Comparison of ENCODE assay signal across 10 cellular contexts in genomic region chr11:12598330-12599256, GRCh38.
DNase-seq lines count a peak whose midpoint lies in the region; ATAC-seq, FAIRE-seq and TF ChIP-seq lines count a peak whose summit lies in the region.
"Had no signal": no experiment of that assay in that cellular context is flagged by ENCODE, and none has a peak within 500 bp of the region (broad histone marks: within the 10 kb centered on the region; RNA-seq: fewer than 3 reads in every experiment).

No MANE protein-coding gene starts in this region.

- H3K9me3 ChIP-seq in upper lobe of left lung = no peaks in the 10 kb centered on the region

- peaks cover 12% of the 10 kb centered on the region for H3K4me1 Mint-ChIP-seq in activated naive CD4-positive, alpha-beta T cell treated with anti-CD3 and anti-CD28 coated beads, Interleukin-2, amount 50 U/mL, for 24 hours
- no peaks in the 10 kb centered on the region for H3K4me1 Mint-ChIP-seq in activated T-cell treated with anti-CD3 and anti-CD28 coated beads, Interleukin-2, amount 50 U/mL, for 72 hours (ENCODE audit: low read depth)
- H3K4me1 Mint-ChIP-seq: IgD-negative memory B cell had no signal

- TF ChIP-seq CTCF in fibroblast of mammary gland (conservative IDR thresholded peaks at IDR 0.05; ENCODE audit: control insufficient read depth, insufficient read depth, low read depth, low read length) = no peak
- no peak for TF ChIP-seq CTCF in upper lobe of left lung (IDR thresholded peaks at IDR 0.05)
- no peak for TF ChIP-seq CTCF in D721Med (IDR thresholded peaks at IDR 0.05; ENCODE audit: insufficient read depth, missing control alignments)

- WGBS in upper lobe of left lung, 2 donors = 43 to 49% methylated on average over 7 of the region's 7 CpGs

- TF ChIP-seq POLR2A in upper lobe of left lung (IDR thresholded peaks at IDR 0.05) = no peak

- no peak for TF ChIP-seq EP300 in upper lobe of left lung (IDR thresholded peaks at IDR 0.05)

- no peak for FAIRE-seq in D721Med (lab: Jason Lieb, UNC)

- peak overlapping the region in 3 of 4 donors; percentile 46 to 55 (median 50) for H3K27ac ChIP-seq in upper lobe of left lung

- no peak overlapping the region for H3K27ac Mint-ChIP-seq in activated naive CD4-positive, alpha-beta T cell treated with anti-CD3 and anti-CD28 coated beads, Interleukin-2, amount 50 U/mL, for 24 hours
- no peak overlapping the region for H3K27ac Mint-ChIP-seq in activated T-cell treated with anti-CD3 and anti-CD28 coated beads, Interleukin-2, amount 50 U/mL, for 72 hours
- H3K27ac Mint-ChIP-seq: activated naive CD4-positive, alpha-beta T cell treated with anti-CD3 and anti-CD28 coated beads, Interleukin-2, amount 50 U/mL, for 72 hours; IgD-negative memory B cell had no signal

- H3K36me3 Mint-ChIP-seq in activated naive CD4-positive, alpha-beta T cell treated with anti-CD3 and anti-CD28 coated beads, Interleukin-2, amount 50 U/mL, for 24 hours = no peaks in the 10 kb centered on the region
- H3K36me3 Mint-ChIP-seq in activated T-cell treated with anti-CD3 and anti-CD28 coated beads, Interleukin-2, amount 50 U/mL, for 72 hours (ENCODE audit: insufficient read depth in 2 of 2) = peaks cover 0 to 2% of the 10 kb centered on the region in 2 donors
- H3K36me3 Mint-ChIP-seq: activated naive CD4-positive, alpha-beta T cell treated with anti-CD3 and anti-CD28 coated beads, Interleukin-2, amount 50 U/mL, for 72 hours; IgD-negative memory B cell had no signal

- H3K36me3 ChIP-seq in upper lobe of left lung = no peaks in the 10 kb centered on the region

- no peaks in the 10 kb centered on the region for H3K27me3 ChIP-seq in upper lobe of left lung

- H3K4me3 ChIP-seq in fibroblast of mammary gland (ENCODE audit: control insufficient read depth, low read depth, low read length) (no peak overlapping the region), upper lobe of left lung (no peak overlapping the region)

- H3K4me1 ChIP-seq in upper lobe of left lung = peaks cover 3 to 10% (median 7%) of the 10 kb centered on the region in 4 donors

- no peaks in the 10 kb centered on the region for H3K9me3 Mint-ChIP-seq in activated naive CD4-positive, alpha-beta T cell treated with anti-CD3 and anti-CD28 coated beads, Interleukin-2, amount 50 U/mL, for 24 hours
- H3K9me3 Mint-ChIP-seq in activated T-cell treated with anti-CD3 and anti-CD28 coated beads, Interleukin-2, amount 50 U/mL, for 72 hours = peaks cover 0 to 2% of the 10 kb centered on the region in 2 donors
- H3K9me3 Mint-ChIP-seq: activated naive CD4-positive, alpha-beta T cell treated with anti-CD3 and anti-CD28 coated beads, Interleukin-2, amount 50 U/mL, for 72 hours had no signal

- H3K27me3 Mint-ChIP-seq in activated naive CD4-positive, alpha-beta T cell treated with anti-CD3 and anti-CD28 coated beads, Interleukin-2, amount 50 U/mL, for 24 hours = peaks cover 10% of the 10 kb centered on the region
- H3K27me3 Mint-ChIP-seq in activated T-cell treated with anti-CD3 and anti-CD28 coated beads, Interleukin-2, amount 50 U/mL, for 72 hours (ENCODE audit: low read depth) = peaks cover 26% of the 10 kb centered on the region

- H3K4me3 Mint-ChIP-seq in activated naive CD4-positive, alpha-beta T cell treated with anti-CD3 and anti-CD28 coated beads, Interleukin-2, amount 50 U/mL, for 24 hours = peak overlapping the region; percentile 13
- H3K4me3 Mint-ChIP-seq in activated T-cell treated with anti-CD3 and anti-CD28 coated beads, Interleukin-2, amount 50 U/mL, for 72 hours = no peak overlapping the region
- H3K4me3 Mint-ChIP-seq: IgD-negative memory B cell had no signal

- in situ Hi-C loops in SK-MEL-5 (cut with HindIII; ENCODE audit: low pct_unique_long_range_greater_than_20kb, low sequenced_read_pairs) = no loop called here

- no peak for ATAC-seq in upper lobe of left lung (ENCODE audit: low FRiP score in 2 of 2)
- no peak for ATAC-seq in HG03095 (IDR thresholded peaks at IDR 0.05; ENCODE audit: unreplicated experiment)
- no peak for ATAC-seq in activated T-cell treated with anti-CD3 and anti-CD28 coated beads, Interleukin-2, amount 50 U/mL, for 72 hours (replicated peaks in 1 of 2)

- no peak for DNase-seq in activated naive CD4-positive, alpha-beta T cell treated with anti-CD3 and anti-CD28 coated beads, Interleukin-2, amount 50 U/mL, for 16 hours
- DNase-seq in SK-MEL-5 (ENCODE audit: low read depth, low spot score) = peak; percentile 84
- peak; percentile 56 for DNase-seq in fibroblast of mammary gland (ENCODE audit: low read depth)
- DNase-seq in upper lobe of left lung = no peak
- DNase-seq in activated T-cell treated with anti-CD3 and anti-CD28 coated beads, Interleukin-2, amount 50 U/mL, for 72 hours = no peak
- DNase-seq in D721Med (ENCODE audit: insufficient read length, low spot score) = no peak

Comparison
In these comparisons a context has a peak if more than half of its experiments do, and no peak if none do; other contexts are left out.
1. DNase-seq: peak in SK-MEL-5 (single experiment) and fibroblast of mammary gland (single experiment); none in activated naive CD4-positive, alpha-beta T cell treated with anti-CD3 and anti-CD28 coated beads, Interleukin-2, amount 50 U/mL, for 16 hours (single experiment), upper lobe of left lung (0 of 2), activated T-cell treated with anti-CD3 and anti-CD28 coated beads, Interleukin-2, amount 50 U/mL, for 72 hours (0 of 2) and D721Med (single experiment).